1 cellular context compared by ENCODE assay signal in genomic region chr3:69020857-69021256, GRCh38.
TF ChIP-seq lines count a peak whose summit lies in the region.

No MANE protein-coding gene starts in this region.

TF ChIP-seq in GM12878, 131 proteins besides CTCF, POLR2A, EP300 and RAD21:
- no peak for TF ChIP-seq BCLAF1 (IDR thresholded peaks at IDR 0.05)
